In genomic region chr15:92821491-92822116, GRCh38 we compare ENCODE assay signal across 9 cellular contexts.
DNase-seq lines count a peak whose midpoint lies in the region; ATAC-seq, FAIRE-seq and TF ChIP-seq lines count a peak whose summit lies in the region.
"Had no signal": no experiment of that assay in that cellular context is flagged by ENCODE, and none has a peak within 500 bp of the region (broad histone marks: within the 10 kb centered on the region; RNA-seq: fewer than 3 reads in every experiment).

No MANE protein-coding gene starts in this region.

- H3K36me3 ChIP-seq in GM12878 (ENCODE audit: control insufficient read depth in 2 of 2, insufficient read depth in 2 of 2, low read length in 1 of 2), result no peaks in the 10 kb centered on the region
- H3K36me3 ChIP-seq in neural cell (ENCODE audit: insufficient read depth, low read length), result no peaks in the 10 kb centered on the region

- POLR2A ChIA-PET in GM12878 (lab: Charles Lee), result interaction anchor here (1.1 to 7.6 kb wide), 8 partner anchors 8 to 86 kb away, joined by 4 to 97 read pairs (median 8); no protein-coding TSS in a partner anchor

- peak; percentile 52 for FAIRE-seq in GM12878 (lab: Jason Lieb, UNC)

- H3K79me2 ChIP-seq in GM12878 (ENCODE audit: control insufficient read depth, insufficient read depth, low read length), result peaks cover 2% of the 10 kb centered on the region; the same call in 1 of the 2 replicates
- H3K79me2 ChIP-seq in neural cell (replicated peaks; ENCODE audit: insufficient read depth, low read length), result peaks cover 16% of the 10 kb centered on the region

- SMC1A ChIA-PET in GM12878 (lab: Charles Lee; ENCODE audit: uncharacterized antibody, unreplicated experiment), result interaction anchor here (0.8 to 5.6 kb wide), 12 partner anchors 8 to 93 kb away, joined by 3 to 87 read pairs (median 6); no protein-coding TSS in a partner anchor

- H3K9me2 ChIP-seq in neural cell (ENCODE audit: insufficient read depth, low read length), result no peaks in the 10 kb centered on the region

- no peak overlapping the region; the same call in 1 of the 2 replicates for H3K9ac ChIP-seq in GM12878 (ENCODE audit: control insufficient read depth, insufficient read depth, low read length)
- H3K9ac ChIP-seq in neural cell (ENCODE audit: low read length), result peak overlapping the region; percentile 84

- H4K20me1 ChIP-seq in GM12878 (ENCODE audit: control insufficient read depth, insufficient read depth), result no peaks in the 10 kb centered on the region
- no peaks in the 10 kb centered on the region for H4K20me1 ChIP-seq in neural cell (ENCODE audit: insufficient read depth)

- intact Hi-C loops in GM12878 (cut with micrococcal nuclease; ENCODE audit: unreplicated experiment), result no loop called here

- in situ Hi-C loops in GM12878 (cut with MboI), result no loop called here

- ATAC-seq in GM12878, result no peak
- ATAC-seq in HG02885 (IDR thresholded peaks at IDR 0.05; ENCODE audit: poor library complexity, unreplicated experiment), result no peak
- ATAC-seq in GM18907 (IDR thresholded peaks at IDR 0.05; ENCODE audit: unreplicated experiment), result no peak
- no peak for ATAC-seq in HG02938 (IDR thresholded peaks at IDR 0.05; ENCODE audit: unreplicated experiment)

- RAD21 ChIA-PET in GM12878 (lab: Charles Lee; ENCODE audit: unreplicated experiment), result interaction anchor here (0.9 to 4.9 kb wide), 9 partner anchors 9 to 84 kb away, joined by 3 to 52 read pairs (median 6); no protein-coding TSS in a partner anchor

- H3F3A ChIP-seq in neural cell (ENCODE audit: insufficient read depth, low read length, poor library complexity, severe bottlenecking), result peaks cover 5% of the 10 kb centered on the region

- H3K27ac ChIP-seq in GM12878 (ENCODE audit: control insufficient read depth, insufficient read depth) (0 out of 2 replicates have a peak overlapping the region, but pooled peaks have one; percentile 13), neural cell (ENCODE audit: low read length) (peak overlapping the region; percentile 100)

- no peak overlapping the region; the same call in 1 of the 2 replicates for H3K4me2 ChIP-seq in GM12878 (ENCODE audit: control insufficient read depth, insufficient read depth)
- peak overlapping the region; percentile 28 for H3K4me2 ChIP-seq in neural cell (ENCODE audit: low read length)

- 79% methylated on average over 5 of the region's 5 CpGs for WGBS in GM12878 (ENCODE audit: insufficient coverage, insufficient replicate concordance, low lambda C conversion rate, missing lambda C conversion rate)

- TF ChIP-seq RAD21 in GM12878 (IDR thresholded peaks at IDR 0.05; ENCODE audit: insufficient read depth, low read depth, low read length), result no peak
- TF ChIP-seq RAD21 in neural cell (conservative IDR thresholded peaks at IDR 0.05), result no peak

- no peaks in the 10 kb centered on the region for H3K27me3 ChIP-seq in GM12878 (replicated peaks in 1 of 2; ENCODE audit: control insufficient read depth in 2 of 2, insufficient read depth in 2 of 2, low read length in 1 of 2)
- no peaks in the 10 kb centered on the region for H3K27me3 ChIP-seq in neural cell (ENCODE audit: insufficient read depth, low read depth, low read length)

- TF ChIP-seq CTCF in GM12878 (IDR thresholded peaks at IDR 0.05 in 2 of 3, conservative IDR thresholded peaks at IDR 0.05 in 1 of 3; ENCODE audit: control insufficient read depth in 2 of 3, extremely low read depth in 1 of 3, insufficient read depth in 1 of 3, low read depth in 3 of 3, low read length in 3 of 3), result no peak
- TF ChIP-seq CTCF in neural cell (IDR thresholded peaks at IDR 0.05; ENCODE audit: poor library complexity, severe bottlenecking), result no peak

- peaks cover 28% of the 10 kb centered on the region for H3K4me1 ChIP-seq in GM12878 (ENCODE audit: control insufficient read depth, insufficient read depth, low read length)

- peak; percentile 63 for DNase-seq in DMS53 (lab: John Stamatoyannopoulos, UW)
- peak; percentile 55 for DNase-seq in NCI-H128 (lab: John Stamatoyannopoulos, UW; ENCODE audit: unreplicated experiment)
- no peak for DNase-seq in GM12878 (ENCODE audit: low read depth, low spot score)
- DNase-seq in NAMALWA (ENCODE audit: low spot score), result no peak
- DNase-seq: cerebellar nuclear complex had no signal

- H3K4me3 ChIP-seq in GM12878 (no peak overlapping the region), neural cell (ENCODE audit: low read length) (no peak overlapping the region)

- no peak for TF ChIP-seq POLR2A in GM12878 (IDR thresholded peaks at IDR 0.05; ENCODE audit: low read depth, low read length)

- CTCF ChIA-PET in GM12878 (lab: Yijun Ruan, JAX), result interaction anchor here (0.6 to 5.1 kb wide), 11 partner anchors 9 to 96 kb away, joined by 3 to 41 read pairs (median 4); no protein-coding TSS in a partner anchor

- TF ChIP-seq EP300 in GM12878 (IDR thresholded peaks at IDR 0.05; ENCODE audit: borderline replicate concordance in 1 of 2, control insufficient read depth in 1 of 2, low read depth in 2 of 2, low read length in 2 of 2) (no peak), neural cell (conservative IDR thresholded peaks at IDR 0.05; ENCODE audit: poor library complexity, severe bottlenecking) (no peak)

- no TSS peak for BruUV-seq in GM12878 (replicated peaks; lab: Mats Ljungman, UMichigan)

- H3K9me3 ChIP-seq in GM12878 (replicated peaks; ENCODE audit: control insufficient read depth, insufficient read depth, low read length), result no peaks in the 10 kb centered on the region
- no peaks in the 10 kb centered on the region for H3K9me3 ChIP-seq in neural cell (ENCODE audit: low read length)

- peak overlapping the region; percentile 74 for H2AFZ ChIP-seq in GM12878 (ENCODE audit: control insufficient read depth, low read depth, low read length)
- H2AFZ ChIP-seq in neural cell (ENCODE audit: low read depth, low read length), result no peak overlapping the region

TF ChIP-seq in GM12878, 131 proteins besides CTCF, POLR2A, EP300 and RAD21 (continues in another document):
- TF ChIP-seq PBX3 (IDR thresholded peaks at IDR 0.05; ENCODE audit: insufficient replicate concordance, low read depth, low read length) (no peak), IRF5 (IDR thresholded peaks at IDR 0.05; ENCODE audit: borderline replicate concordance) (no peak), ATF3 (IDR thresholded peaks at IDR 0.05; ENCODE audit: borderline replicate concordance, extremely low read depth, low read depth, low read length) (no peak)

TF ChIP-seq in neural cell, 6 proteins besides CTCF, POLR2A, EP300 and RAD21:
- TF ChIP-seq POLR2AphosphoS5 (IDR thresholded peaks at IDR 0.05) (peak; percentile 19), TAF1 (IDR thresholded peaks at IDR 0.05; ENCODE audit: low read depth) (no peak), SMC3 (conservative IDR thresholded peaks at IDR 0.05; ENCODE audit: poor library complexity) (no peak)
- TF ChIP-seq, protein P1, sequence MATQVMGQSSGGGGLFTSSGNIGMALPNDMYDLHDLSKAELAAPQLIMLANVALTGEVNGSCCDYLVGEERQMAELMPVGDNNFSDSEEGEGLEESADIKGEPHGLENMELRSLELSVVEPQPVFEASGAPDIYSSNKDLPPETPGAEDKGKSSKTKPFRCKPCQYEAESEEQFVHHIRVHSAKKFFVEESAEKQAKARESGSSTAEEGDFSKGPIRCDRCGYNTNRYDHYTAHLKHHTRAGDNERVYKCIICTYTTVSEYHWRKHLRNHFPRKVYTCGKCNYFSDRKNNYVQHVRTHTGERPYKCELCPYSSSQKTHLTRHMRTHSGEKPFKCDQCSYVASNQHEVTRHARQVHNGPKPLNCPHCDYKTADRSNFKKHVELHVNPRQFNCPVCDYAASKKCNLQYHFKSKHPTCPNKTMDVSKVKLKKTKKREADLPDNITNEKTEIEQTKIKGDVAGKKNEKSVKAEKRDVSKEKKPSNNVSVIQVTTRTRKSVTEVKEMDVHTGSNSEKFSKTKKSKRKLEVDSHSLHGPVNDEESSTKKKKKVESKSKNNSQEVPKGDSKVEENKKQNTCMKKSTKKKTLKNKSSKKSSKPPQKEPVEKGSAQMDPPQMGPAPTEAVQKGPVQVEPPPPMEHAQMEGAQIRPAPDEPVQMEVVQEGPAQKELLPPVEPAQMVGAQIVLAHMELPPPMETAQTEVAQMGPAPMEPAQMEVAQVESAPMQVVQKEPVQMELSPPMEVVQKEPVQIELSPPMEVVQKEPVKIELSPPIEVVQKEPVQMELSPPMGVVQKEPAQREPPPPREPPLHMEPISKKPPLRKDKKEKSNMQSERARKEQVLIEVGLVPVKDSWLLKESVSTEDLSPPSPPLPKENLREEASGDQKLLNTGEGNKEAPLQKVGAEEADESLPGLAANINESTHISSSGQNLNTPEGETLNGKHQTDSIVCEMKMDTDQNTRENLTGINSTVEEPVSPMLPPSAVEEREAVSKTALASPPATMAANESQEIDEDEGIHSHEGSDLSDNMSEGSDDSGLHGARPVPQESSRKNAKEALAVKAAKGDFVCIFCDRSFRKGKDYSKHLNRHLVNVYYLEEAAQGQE (IDR thresholded peaks at IDR 0.05; ENCODE audit: borderline replicate concordance), result peak; percentile 10

Comparison
In these comparisons a context has a peak if more than half of its experiments do, and no peak if none do; other contexts are left out.
1. DNase-seq: peak in DMS53 (single experiment) and NCI-H128 (single experiment); none in GM12878 (single experiment) and NAMALWA (single experiment).